In genomic region chr15:77980094-77980493, GRCh38 we compare ENCODE assay signal across 18 cellular contexts.
"Had no signal": no experiment of that assay in that cellular context is flagged by ENCODE, and none has a peak within 500 bp of the region (broad histone marks: within the 10 kb centered on the region; RNA-seq: fewer than 3 reads in every experiment).

No MANE protein-coding gene starts in this region.

- H3K27ac ChIP-seq: coronary artery, epithelial cell of prostate, esophagus muscularis mucosa, gastroesophageal sphincter, skin epidermis, testis, tibial nerve had no signal

- ATAC-seq: gastroesophageal sphincter; left colon; left ventricle myocardium superior; mucosa of descending colon; naive thymus-derived CD8-positive, alpha-beta T cell; sciatic nerve had no signal

- H3K36me3 ChIP-seq: esophagus muscularis mucosa, gastroesophageal sphincter, tibial nerve had no signal

- H3K9me3 ChIP-seq: esophagus muscularis mucosa, gastroesophageal sphincter, mucosa of descending colon, testis, tibial nerve had no signal

- DNase-seq: central memory CD4-positive, alpha-beta T cell; effector CD4-positive, alpha-beta T cell; glutamatergic neuron; left colon; left ventricle myocardium superior; mesendoderm; naive thymus-derived CD8-positive, alpha-beta T cell; stimulated activated CD4-positive, alpha-beta T cell treated with anti-CD3 and anti-CD28 coated beads, Interleukin-12 subunit alpha, Interleukin-12 subunit beta, amount 100 ng/mL, for 4 hours; stimulated activated naive CD4-positive, alpha-beta T cell; testis had no signal

- H3K4me3 ChIP-seq: coronary artery, esophagus muscularis mucosa, gastroesophageal sphincter, mucosa of descending colon, skin epidermis, testis, tibial nerve had no signal

- H3K27me3 ChIP-seq: esophagus muscularis mucosa, gastroesophageal sphincter, testis, tibial nerve had no signal
